ENCODE assay signal across 1 cellular context in genomic region chr18:8701546-8702118, GRCh38.
TF ChIP-seq lines count a peak whose summit lies in the region.

No MANE protein-coding gene starts in this region.

TF ChIP-seq in HEK293, 187 proteins besides CTCF, POLR2A, EP300 and RAD21 (continued from another document):
- peak; percentile 95 for TF ChIP-seq PRDM10 (tag by site-specific recombination; IDR thresholded peaks at IDR 0.05)
- no peak for TF ChIP-seq ZBTB49 (tag by site-specific recombination; IDR thresholded peaks at IDR 0.05; ENCODE audit: low read depth)
- peak; percentile 59; the same call in 1 of the 2 replicates for TF ChIP-seq ZNF660 (tag by site-specific recombination; IDR thresholded peaks at IDR 0.05)
- TF ChIP-seq, protein P1, sequence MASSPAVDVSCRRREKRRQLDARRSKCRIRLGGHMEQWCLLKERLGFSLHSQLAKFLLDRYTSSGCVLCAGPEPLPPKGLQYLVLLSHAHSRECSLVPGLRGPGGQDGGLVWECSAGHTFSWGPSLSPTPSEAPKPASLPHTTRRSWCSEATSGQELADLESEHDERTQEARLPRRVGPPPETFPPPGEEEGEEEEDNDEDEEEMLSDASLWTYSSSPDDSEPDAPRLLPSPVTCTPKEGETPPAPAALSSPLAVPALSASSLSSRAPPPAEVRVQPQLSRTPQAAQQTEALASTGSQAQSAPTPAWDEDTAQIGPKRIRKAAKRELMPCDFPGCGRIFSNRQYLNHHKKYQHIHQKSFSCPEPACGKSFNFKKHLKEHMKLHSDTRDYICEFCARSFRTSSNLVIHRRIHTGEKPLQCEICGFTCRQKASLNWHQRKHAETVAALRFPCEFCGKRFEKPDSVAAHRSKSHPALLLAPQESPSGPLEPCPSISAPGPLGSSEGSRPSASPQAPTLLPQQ (tag by site-specific recombination; IDR thresholded peaks at IDR 0.05): peak; percentile 26; the same call in 1 of the 2 replicates
- TF ChIP-seq ZBTB48 (tag by site-specific recombination; IDR thresholded peaks at IDR 0.05): peak; percentile 97
- no peak for TF ChIP-seq ZNF169 (tag by site-specific recombination; IDR thresholded peaks at IDR 0.05)
- TF ChIP-seq ZBTB1 (tag by site-specific recombination; IDR thresholded peaks at IDR 0.05): no peak
- TF ChIP-seq KLF1 (tag by site-specific recombination; IDR thresholded peaks at IDR 0.05): no peak
- TF ChIP-seq ZNF473 (tag by site-specific recombination; IDR thresholded peaks at IDR 0.05): no peak
- no peak for TF ChIP-seq ZNF175 (tag by site-specific recombination; IDR thresholded peaks at IDR 0.05)
- TF ChIP-seq ZNF560 (tag by site-specific recombination; IDR thresholded peaks at IDR 0.05; ENCODE audit: borderline replicate concordance): no peak
- TF ChIP-seq ZNF146 (tag by site-specific recombination; IDR thresholded peaks at IDR 0.05): no peak
- TF ChIP-seq ZSCAN4 (tag by site-specific recombination; IDR thresholded peaks at IDR 0.05): no peak
- TF ChIP-seq SALL2 (tag by site-specific recombination; IDR thresholded peaks at IDR 0.05; ENCODE audit: borderline replicate concordance): no peak
- TF ChIP-seq, protein P2, sequence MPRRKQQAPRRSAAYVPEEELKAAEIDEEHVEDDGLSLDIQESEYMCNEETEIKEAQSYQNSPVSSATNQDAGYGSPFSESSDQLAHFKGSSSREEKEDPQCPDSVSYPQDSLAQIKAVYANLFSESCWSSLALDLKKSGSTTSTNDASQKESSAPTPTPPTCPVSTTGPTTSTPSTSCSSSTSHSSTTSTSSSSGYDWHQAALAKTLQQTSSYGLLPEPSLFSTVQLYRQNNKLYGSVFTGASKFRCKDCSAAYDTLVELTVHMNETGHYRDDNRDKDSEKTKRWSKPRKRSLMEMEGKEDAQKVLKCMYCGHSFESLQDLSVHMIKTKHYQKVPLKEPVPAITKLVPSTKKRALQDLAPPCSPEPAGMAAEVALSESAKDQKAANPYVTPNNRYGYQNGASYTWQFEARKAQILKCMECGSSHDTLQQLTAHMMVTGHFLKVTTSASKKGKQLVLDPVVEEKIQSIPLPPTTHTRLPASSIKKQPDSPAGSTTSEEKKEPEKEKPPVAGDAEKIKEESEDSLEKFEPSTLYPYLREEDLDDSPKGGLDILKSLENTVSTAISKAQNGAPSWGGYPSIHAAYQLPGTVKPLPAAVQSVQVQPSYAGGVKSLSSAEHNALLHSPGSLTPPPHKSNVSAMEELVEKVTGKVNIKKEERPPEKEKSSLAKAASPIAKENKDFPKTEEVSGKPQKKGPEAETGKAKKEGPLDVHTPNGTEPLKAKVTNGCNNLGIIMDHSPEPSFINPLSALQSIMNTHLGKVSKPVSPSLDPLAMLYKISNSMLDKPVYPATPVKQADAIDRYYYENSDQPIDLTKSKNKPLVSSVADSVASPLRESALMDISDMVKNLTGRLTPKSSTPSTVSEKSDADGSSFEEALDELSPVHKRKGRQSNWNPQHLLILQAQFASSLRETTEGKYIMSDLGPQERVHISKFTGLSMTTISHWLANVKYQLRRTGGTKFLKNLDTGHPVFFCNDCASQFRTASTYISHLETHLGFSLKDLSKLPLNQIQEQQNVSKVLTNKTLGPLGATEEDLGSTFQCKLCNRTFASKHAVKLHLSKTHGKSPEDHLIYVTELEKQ (tag by site-specific recombination; IDR thresholded peaks at IDR 0.05; ENCODE audit: borderline replicate concordance): no peak
- TF ChIP-seq ZFHX2 (tag by site-specific recombination; conservative IDR thresholded peaks at IDR 0.05): no peak
- no peak for TF ChIP-seq ZNF747 (tag by site-specific recombination; IDR thresholded peaks at IDR 0.05)
- TF ChIP-seq ZNF433 (tag by site-specific recombination; IDR thresholded peaks at IDR 0.05; ENCODE audit: low read depth): no peak
- TF ChIP-seq ZNF426 (tag by site-specific recombination; IDR thresholded peaks at IDR 0.05): no peak
- TF ChIP-seq MYNN (tag by site-specific recombination; IDR thresholded peaks at IDR 0.05; ENCODE audit: borderline replicate concordance): no peak
- TF ChIP-seq ZNF529 (tag by site-specific recombination; IDR thresholded peaks at IDR 0.05; ENCODE audit: insufficient replicate concordance): no peak
- no peak for TF ChIP-seq ZBTB21 (tag by site-specific recombination; IDR thresholded peaks at IDR 0.05)
